Comparison of ENCODE assay signal across 14 cellular contexts in genomic region chr1:201253906-201254624, GRCh38. TPM values are rescaled to one million over a fixed set of nuclear protein-coding genes. Genes with fewer than 3 reads are reported as not detected.
DNase-seq lines count a peak whose midpoint lies in the region; ATAC-seq and TF ChIP-seq lines count a peak whose summit lies in the region.
"Had no signal": no experiment of that assay in that cellular context is flagged by ENCODE, and none has a peak within 500 bp of the region (broad histone marks: within the 10 kb centered on the region; RNA-seq: fewer than 3 reads in every experiment).

No MANE protein-coding gene starts in this region.

- WGBS in heart left ventricle, 4 donors = 79 to 86% (median 82%) methylated on average over 7 to 9 of the region's 9 CpGs
- 87% methylated on average over 3 of the region's 9 CpGs for WGBS in esophagus muscularis mucosa
- 85 to 89% (median 86%) methylated on average over 9 of the region's 9 CpGs for WGBS in spleen, 5 donors

- H3K4me3 Mint-ChIP-seq in activated CD4-positive, alpha-beta T cell treated with anti-CD3 and anti-CD28 coated beads, Interleukin-2, amount 10 ng/mL, durations not matched to agents 7 days and 5 days = no peak overlapping the region
- H3K4me3 Mint-ChIP-seq: CD4-positive, CD25-positive, alpha-beta regulatory T cell; memory B cell; stimulated activated naive CD8-positive, alpha-beta T cell treated with anti-CD3 and anti-CD28 coated beads, Interleukin-15, Interleukin-2, amounts not matched to agents 100 ng/mL and 50 ng/mL, for 24 hours; T-helper 17 cell had no signal

- TF ChIP-seq CTCF in heart left ventricle (IDR thresholded peaks at IDR 0.05) = no peak
- no peak for TF ChIP-seq CTCF in Panc1 (IDR thresholded peaks at IDR 0.05)
- TF ChIP-seq CTCF in esophagus muscularis mucosa (IDR thresholded peaks at IDR 0.05) = no peak
- no peak for TF ChIP-seq CTCF in spleen (IDR thresholded peaks at IDR 0.05 in 8 of 11, conservative IDR thresholded peaks at IDR 0.05 in 3 of 11)

- H3K9me3 Mint-ChIP-seq in activated CD4-positive, alpha-beta T cell treated with anti-CD3 and anti-CD28 coated beads, Interleukin-2, amount 10 ng/mL, durations not matched to agents 7 days and 5 days = no peaks in the 10 kb centered on the region
- H3K9me3 Mint-ChIP-seq: memory B cell; stimulated activated naive CD8-positive, alpha-beta T cell treated with anti-CD3 and anti-CD28 coated beads, Interleukin-15, Interleukin-2, amounts not matched to agents 100 ng/mL and 50 ng/mL, for 24 hours had no signal

- POLR2A ChIA-PET in Panc1 (lab: Charles Lee) = no interaction called here
- POLR2A ChIA-PET in activated CD4-positive, alpha-beta T cell treated with anti-CD3 and anti-CD28 coated beads, Interleukin-2, amount 10 ng/mL, durations not matched to agents 7 days and 5 days (lab: Charles Lee) = interaction anchor here (0.6 kb wide), 1 partner anchor 250 kb away, joined by 3 read pairs; no protein-coding TSS in a partner anchor

- no peaks in the 10 kb centered on the region for H3K27me3 Mint-ChIP-seq in activated CD4-positive, alpha-beta T cell treated with anti-CD3 and anti-CD28 coated beads, Interleukin-2, amount 10 ng/mL, durations not matched to agents 7 days and 5 days
- H3K27me3 Mint-ChIP-seq: stimulated activated naive CD8-positive, alpha-beta T cell treated with anti-CD3 and anti-CD28 coated beads, Interleukin-15, Interleukin-2, amounts not matched to agents 100 ng/mL and 50 ng/mL, for 24 hours had no signal

- no peaks in the 10 kb centered on the region for H3K4me1 Mint-ChIP-seq in activated CD4-positive, alpha-beta T cell treated with anti-CD3 and anti-CD28 coated beads, Interleukin-2, amount 10 ng/mL, durations not matched to agents 7 days and 5 days
- H3K4me1 Mint-ChIP-seq: CD4-positive, CD25-positive, alpha-beta regulatory T cell; memory B cell had no signal

- intact Hi-C loops in left ventricle myocardium superior (cut with micrococcal nuclease) (loop anchor here (10.0 kb wide), 1 partner anchor 91 kb away; no protein-coding TSS in a partner anchor), heart left ventricle (cut with DNase I) (loop anchor here (1.0 to 10.0 kb wide), 11 partner anchors 92 to 261 kb away; no protein-coding TSS in a partner anchor), Panc1 (cut with micrococcal nuclease; ENCODE audit: unreplicated experiment) (loop anchor here (2.0 to 5.0 kb wide), 2 partner anchors 93 to 107 kb away; no protein-coding TSS in a partner anchor), esophagus muscularis mucosa (cut with DNase I) (loop anchor here (1.0 to 5.0 kb wide), 2 partner anchors 107 to 153 kb away; no protein-coding TSS in a partner anchor), spleen (cut with DNase I; ENCODE audit: low total_unique reads) (no loop called here)

- ATAC-seq in left ventricle myocardium superior = peak; percentile 12
- no peak for ATAC-seq in heart left ventricle
- peak; percentile 64 for ATAC-seq in Panc1
- ATAC-seq in left lobe of liver = no peak

- H3K27me3 ChIP-seq in heart left ventricle (peaks cover 0 to under 1% (median 0%) of the 10 kb centered on the region in 9 donors), Panc1 (ENCODE audit: control insufficient read depth, insufficient read depth, low read length) (no peaks in the 10 kb centered on the region; the same call in 1 of the 2 replicates), esophagus muscularis mucosa (peaks cover 0 to 19% (median 0%) of the 10 kb centered on the region in 4 donors), spleen (replicated peaks in 1 of 7) (peaks cover 0 to 26% (median 0%) of the 10 kb centered on the region in 7 donors)

- H3K4me3 ChIP-seq in heart left ventricle (no peak overlapping the region), Panc1 (ENCODE audit: low read depth in 2 of 2, low read length in 2 of 2) (no peak overlapping the region), esophagus muscularis mucosa (no peak overlapping the region), spleen (no peak overlapping the region)

- H3K36me3 ChIP-seq in heart left ventricle (no peaks in the 10 kb centered on the region), Panc1 (ENCODE audit: control insufficient read depth, insufficient read depth, low read length) (no peaks in the 10 kb centered on the region), esophagus muscularis mucosa (no peaks in the 10 kb centered on the region), spleen (no peaks in the 10 kb centered on the region)

- in situ Hi-C loops in Panc1 (cut with HindIII; ENCODE audit: low pct_unique_long_range_greater_than_20kb, low sequenced_read_pairs) = no loop called here

- no peaks in the 10 kb centered on the region for H3K9me3 ChIP-seq in heart left ventricle
- no peaks in the 10 kb centered on the region for H3K9me3 ChIP-seq in Panc1 (ENCODE audit: control insufficient read depth, insufficient read depth, low read depth, low read length)
- no peaks in the 10 kb centered on the region for H3K9me3 ChIP-seq in esophagus muscularis mucosa
- no peaks in the 10 kb centered on the region for H3K9me3 ChIP-seq in spleen

- H3K36me3 Mint-ChIP-seq in activated CD4-positive, alpha-beta T cell treated with anti-CD3 and anti-CD28 coated beads, Interleukin-2, amount 10 ng/mL, durations not matched to agents 7 days and 5 days (ENCODE audit: low read depth) = no peaks in the 10 kb centered on the region
- H3K36me3 Mint-ChIP-seq: memory B cell had no signal

- DNase-seq in left ventricle myocardium superior (no peak), heart left ventricle (no peak), Panc1 (ENCODE audit: low read depth, low spot score) (no peak), esophagus muscularis mucosa (ENCODE audit: extremely low spot score) (peak; percentile 70), spleen (peak; percentile 35), left lobe of liver (ENCODE audit: low spot score) (no peak), NCI-H1105 treated with DMSO at 0.1 percent for 48 hours (lab: John Stamatoyannopoulos, UW) (no peak)
- DNase-seq in activated CD4-positive, alpha-beta T cell treated with anti-CD3 and anti-CD28 coated beads, Interleukin-2, amount 10 ng/mL, durations not matched to agents 7 days and 5 days = no peak
- DNase-seq: NCI-H2029 treated with DMSO at 0.1 percent for 48 hours had no signal

- no TSS peak for BruUV-seq in Panc1 (replicated peaks; lab: Mats Ljungman, UMichigan)

- no peak for TF ChIP-seq EP300 in esophagus muscularis mucosa (IDR thresholded peaks at IDR 0.05)

- no peaks in the 10 kb centered on the region for H3K4me1 ChIP-seq in heart left ventricle
- no peaks in the 10 kb centered on the region for H3K4me1 ChIP-seq in Panc1 (ENCODE audit: control insufficient read depth, insufficient read depth, low read length)
- no peaks in the 10 kb centered on the region for H3K4me1 ChIP-seq in esophagus muscularis mucosa
- peaks cover 0 to 6% (median 0%) of the 10 kb centered on the region in 6 donors for H3K4me1 ChIP-seq in spleen

- no peak overlapping the region for H3K27ac Mint-ChIP-seq in activated CD4-positive, alpha-beta T cell treated with anti-CD3 and anti-CD28 coated beads, Interleukin-2, amount 10 ng/mL, durations not matched to agents 7 days and 5 days
- H3K27ac Mint-ChIP-seq: CD4-positive, CD25-positive, alpha-beta regulatory T cell; memory B cell; stimulated activated naive CD8-positive, alpha-beta T cell treated with anti-CD3 and anti-CD28 coated beads, Interleukin-15, Interleukin-2, amounts not matched to agents 100 ng/mL and 50 ng/mL, for 24 hours; T-helper 17 cell had no signal

- TF ChIP-seq POLR2A in heart left ventricle (IDR thresholded peaks at IDR 0.05) (no peak), esophagus muscularis mucosa (IDR thresholded peaks at IDR 0.05; ENCODE audit: low read depth) (no peak), spleen (IDR thresholded peaks at IDR 0.05) (no peak)

- CTCF ChIA-PET in Panc1 (lab: Charles Lee) = interaction anchor here (0.6 to 1.0 kb wide), 3 partner anchors 93 to 200 kb away, joined by 3 to 4 read pairs (median 3); no protein-coding TSS in a partner anchor
- CTCF ChIA-PET in activated CD4-positive, alpha-beta T cell treated with anti-CD3 and anti-CD28 coated beads, Interleukin-2, amount 10 ng/mL, durations not matched to agents 7 days and 5 days (lab: Charles Lee) = interaction anchor here (1.1 to 1.4 kb wide), 2 partner anchors 8 to 10 kb away, joined by 3 to 4 read pairs; no protein-coding TSS in a partner anchor

- H3K27ac ChIP-seq in heart left ventricle (no peak overlapping the region), Panc1 (ENCODE audit: low read length) (no peak overlapping the region), esophagus muscularis mucosa (replicated peaks in 1 of 4) (no peak overlapping the region), spleen (no peak overlapping the region)

RNA-seq across cellular contexts. Expression of gene PKP1, which starts 29.2 kb away (rescaled TPM):
- total RNA-seq in left ventricle myocardium superior = 0.25 TPM
- total RNA-seq in heart left ventricle = 1 to 10 TPM in 1 of 9 donors, under 1 TPM in 6, not detected in 2; 0.09 to 1.6 (median 0.27) TPM
- polyA plus RNA-seq in heart left ventricle = under 1 TPM in 1 of 2 donors, not detected in 1; 0.62 TPM
- 0.44 TPM for total RNA-seq in Panc1 (2021; ENCODE audit: unreplicated experiment)
- 0.21 TPM for polyA plus RNA-seq in Panc1 (2012; ENCODE audit: insufficient read length)
- 1 to 10 TPM in 2 of 4 donors, under 1 TPM in 2; 0.50 to 1.9 (median 1.3) TPM for total RNA-seq in esophagus muscularis mucosa
- not detected for total RNA-seq in spleen
- under 1 TPM; 0.04 to 0.10 (median 0.06) TPM for polyA plus RNA-seq in spleen
- 0.03 TPM for total RNA-seq in left lobe of liver
- total RNA-seq in activated CD4-positive, alpha-beta T cell treated with anti-CD3 and anti-CD28 coated beads, Interleukin-2, amount 10 ng/mL, durations not matched to agents 7 days and 5 days = not detected
- total RNA-seq: CD4-positive, CD25-positive, alpha-beta regulatory T cell; T-helper 17 cell had no signal
- polyA plus RNA-seq: CD4-positive, CD25-positive, alpha-beta regulatory T cell; neural cell had no signal

Comparison
In these comparisons a context has a peak if more than half of its experiments do, and no peak if none do; other contexts are left out.
1. ATAC-seq: peak in left ventricle myocardium superior (single experiment) and Panc1 (single experiment); none in heart left ventricle (0 of 4) and left lobe of liver (single experiment).
2. DNase-seq: peak in esophagus muscularis mucosa (single experiment) and spleen (single experiment); none in left ventricle myocardium superior (single experiment), heart left ventricle (0 of 5), Panc1 (single experiment), left lobe of liver (single experiment), NCI-H1105 treated with DMSO at 0.1 percent for 48 hours (single experiment) and activated CD4-positive, alpha-beta T cell treated with anti-CD3 and anti-CD28 coated beads, Interleukin-2, amount 10 ng/mL, durations not matched to agents 7 days and 5 days (single experiment).